ENCODE assay signal across 26 cellular contexts in the genomic region with DNA sequence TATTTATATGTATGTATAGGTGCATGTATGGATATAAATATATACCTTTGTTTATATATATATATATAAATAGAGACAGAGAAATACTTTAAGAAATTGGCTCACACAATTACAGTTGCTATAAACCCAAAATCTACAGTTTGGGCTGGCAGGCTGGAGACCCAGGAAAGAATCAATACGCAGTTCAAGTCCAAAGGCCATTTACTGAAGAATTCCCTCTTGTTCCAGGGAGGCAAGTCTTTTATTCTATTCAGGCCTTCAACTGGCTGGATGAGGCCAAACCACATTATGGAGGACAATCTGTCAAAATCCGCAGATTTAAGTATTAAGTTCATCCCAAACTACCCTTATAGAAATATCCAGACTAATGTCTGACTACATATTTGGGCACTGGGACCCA.
"Had no signal": no experiment of that assay in that cellular context is flagged by ENCODE, and none has a peak within 500 bp of the region (broad histone marks: within the 10 kb centered on the region; RNA-seq: fewer than 3 reads in every experiment).

No MANE protein-coding gene starts in this region.

- H3K27ac Mint-ChIP-seq: dendritic cell treated with granulocyte-macrophage colony-stimulating factor and Interleukin-4, amounts not matched to agents 40 ng/mL and 50 ng/mL, for 4 days; effector memory CD8-positive, alpha-beta T cell; endodermal cell; mesothelial cell of epicardium; naive B cell had no signal

- H3K27ac ChIP-seq: colonic mucosa, epithelial cell of prostate, esophagus squamous epithelium, gastrocnemius medialis, heart right ventricle, left ventricle myocardium inferior, lower lobe of right lung had no signal

- H3K27me3 ChIP-seq: colonic mucosa, esophagus squamous epithelium, gastrocnemius medialis, heart right ventricle had no signal

- ATAC-seq: effector memory CD8-positive, alpha-beta T cell; esophagus mucosa; gastrocnemius medialis; heart right ventricle; left cardiac atrium; lower lobe of right lung; mucosa of descending colon had no signal

- H3K9me3 Mint-ChIP-seq: dendritic cell treated with granulocyte-macrophage colony-stimulating factor and Interleukin-4, amounts not matched to agents 40 ng/mL and 50 ng/mL, for 4 days; effector memory CD8-positive, alpha-beta T cell; endodermal cell had no signal

- H3K9me3 ChIP-seq: colonic mucosa, esophagus squamous epithelium, gastrocnemius medialis, left ventricle myocardium inferior, lower lobe of right lung, mucosa of descending colon had no signal

- FAIRE-seq: endometrium, keratinocyte had no signal

- H3K4me1 ChIP-seq: colonic mucosa, esophagus squamous epithelium, gastrocnemius medialis, lower lobe of right lung had no signal

- DNase-seq: colonic mucosa; cortex of kidney; effector CD8-positive, alpha-beta T cell; effector memory CD8-positive, alpha-beta T cell; endodermal cell; erythroblast; esophagus squamous epithelium; foreskin fibroblast; foreskin melanocyte; gastrocnemius medialis; glutamatergic neuron; head of caudate nucleus; heart right ventricle; hippocampal formation; left cardiac atrium; left ventricle myocardium inferior; lower lobe of right lung; mesenchymal stem cell; mucosa of descending colon; naive B cell had no signal

- H3K27me3 Mint-ChIP-seq: dendritic cell treated with granulocyte-macrophage colony-stimulating factor and Interleukin-4, amounts not matched to agents 40 ng/mL and 50 ng/mL, for 4 days; effector memory CD8-positive, alpha-beta T cell; naive B cell had no signal

- H3K4me3 Mint-ChIP-seq: dendritic cell treated with granulocyte-macrophage colony-stimulating factor and Interleukin-4, amounts not matched to agents 40 ng/mL and 50 ng/mL, for 4 days; effector memory CD8-positive, alpha-beta T cell; endodermal cell; mesothelial cell of epicardium; naive B cell had no signal

- H3K36me3 ChIP-seq: colonic mucosa, gastrocnemius medialis, left ventricle myocardium inferior, lower lobe of right lung had no signal

- H3K4me3 ChIP-seq: colonic mucosa, esophagus squamous epithelium, gastrocnemius medialis, heart right ventricle, left ventricle myocardium inferior, lower lobe of right lung, mucosa of descending colon had no signal
